ENCODE assay signal across 28 cellular contexts in the genomic region with DNA sequence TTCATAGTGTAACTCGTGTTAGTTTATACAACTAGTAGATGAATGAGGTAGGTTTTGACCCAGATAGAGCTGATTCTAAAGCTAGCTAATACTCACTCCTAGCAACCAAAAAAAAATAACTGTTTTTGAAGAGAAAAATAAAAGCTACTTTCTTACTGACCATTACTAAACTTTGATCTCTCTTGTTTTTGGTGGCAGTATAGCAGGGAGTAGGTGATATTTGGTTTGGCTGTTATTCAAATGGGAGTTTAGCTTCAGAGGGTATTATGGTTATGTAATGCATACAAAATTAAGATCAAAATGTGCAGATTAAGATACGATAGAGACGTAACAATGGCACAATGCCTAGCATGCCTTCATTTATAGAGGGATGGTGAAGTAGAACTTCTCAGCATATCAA.
"Had no signal": no experiment of that assay in that cellular context is flagged by ENCODE, and none has a peak within 500 bp of the region (broad histone marks: within the 10 kb centered on the region; RNA-seq: fewer than 3 reads in every experiment).

No MANE protein-coding gene starts in this region.

- H3K4me1 ChIP-seq: pancreas, psoas muscle, spleen, suprapubic skin, testis, tibial artery, transverse colon, upper lobe of right lung, uterus had no signal

- H3K27ac ChIP-seq: neutrophil, pancreas, psoas muscle, skin epidermis, spleen, suprapubic skin, testis, tibial artery, transverse colon, upper lobe of right lung, uterus had no signal

- DNase-seq: naive thymus-derived CD8-positive, alpha-beta T cell; nephron progenitor cell; nucleus accumbens; pancreas; psoas muscle; right cardiac atrium; spleen; stimulated activated CD4-positive, alpha-beta T cell treated with anti-CD3 and anti-CD28 coated beads, Interleukin-12 subunit alpha, Interleukin-12 subunit beta, amount 100 ng/mL, for 4 hours; stimulated activated CD4-positive, alpha-beta T cell treated with anti-CD3 and anti-CD28 coated beads, Interleukin-1b, Interleukin-23, amount 100 ng/mL, for 48 hours; stimulated activated CD4-positive, alpha-beta T cell treated with anti-CD3 and anti-CD28 coated beads, Interleukin-4, amount 100 ng/mL, for 1 hour; stimulated activated CD4-positive, alpha-beta T cell treated with anti-CD3 and anti-CD28 coated beads, Interleukin-4, amount 100 ng/mL, for 4 hours; stimulated activated CD8-positive, alpha-beta memory T cell treated with anti-CD3 and anti-CD28 coated beads, Interleukin-4, amount 100 ng/mL, for 48 hours; stimulated activated naive CD4-positive, alpha-beta T cell; stimulated activated naive CD8-positive, alpha-beta T cell treated with anti-CD3 and anti-CD28 coated beads, Interleukin-15, amount 100 ng/mL, for 72 hours; stimulated activated naive CD8-positive, alpha-beta T cell treated with anti-CD3 and anti-CD28 coated beads, Interleukin-15, Interleukin-2, amounts not matched to agents 100 U/mL and 50 U/mL, for 24 hours; substantia nigra; testis; tibial artery; transverse colon; upper lobe of right lung; uterus had no signal

- H3K9me3 ChIP-seq: neutrophil, pancreas, psoas muscle, spleen, suprapubic skin, testis, tibial artery, transverse colon, upper lobe of right lung, uterus had no signal

- H3K4me3 ChIP-seq: pancreas, psoas muscle, skin epidermis, smooth muscle cell, spleen, suprapubic skin, testis, tibial artery, transverse colon, upper lobe of right lung, uterus had no signal

- ATAC-seq: naive thymus-derived CD8-positive, alpha-beta T cell; natural killer cell treated with Interleukin-12 subunit alpha and Interleukin-12 subunit beta and Interleukin-15 and Interleukin-18, amount 100 ng/mL, for 72 hours; pancreas; psoas muscle; right cardiac atrium; sciatic nerve; stimulated activated memory B cell treated with anti-CD40 and anti-IgM and Interleukin-4, amounts not matched to agents 10 μg/mL and 1 μg/mL and 100 μg/mL, for 72 hours; stimulated activated naive CD8-positive, alpha-beta T cell treated with anti-CD3 and anti-CD28 coated beads, Interleukin-15, amount 100 ng/mL, for 72 hours; stimulated activated naive CD8-positive, alpha-beta T cell treated with anti-CD3 and anti-CD28 coated beads, Interleukin-15, Interleukin-2, amounts not matched to agents 100 U/mL and 50 U/mL, for 24 hours; upper lobe of right lung had no signal

- H3K4me2 ChIP-seq: smooth muscle cell had no signal

- H3K27me3 ChIP-seq: neutrophil, spleen, suprapubic skin, testis, tibial artery, transverse colon, upper lobe of right lung, uterus had no signal

- H3K36me3 ChIP-seq: neutrophil, pancreas, spleen, suprapubic skin, tibial artery, transverse colon, upper lobe of right lung, uterus had no signal
